Comparison of ENCODE assay signal across 19 cellular contexts in the genomic region with DNA sequence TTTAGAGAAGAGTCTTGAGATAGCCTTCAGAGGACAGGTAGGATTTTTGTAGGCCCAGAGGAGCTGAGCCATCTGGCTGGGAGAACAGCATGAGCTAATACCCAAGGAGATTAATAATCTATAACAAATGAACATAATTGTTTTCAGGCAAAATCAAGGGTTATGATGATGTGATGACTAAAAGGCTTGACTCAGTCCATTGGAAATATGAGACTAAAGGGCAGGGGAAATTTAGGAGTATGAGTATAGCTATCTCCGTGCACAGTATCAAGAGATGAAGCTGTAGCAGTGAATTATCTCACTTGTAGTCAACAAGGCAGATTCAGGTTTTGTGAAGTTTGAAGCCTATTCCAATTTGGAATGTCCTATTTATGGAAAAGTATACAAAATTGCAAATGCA. TPM values are rescaled to one million over a fixed set of nuclear protein-coding genes. Genes with fewer than 3 reads are reported as not detected.
DNase-seq lines count a peak whose midpoint lies in the region; ATAC-seq and TF ChIP-seq lines count a peak whose summit lies in the region.
"Had no signal": no experiment of that assay in that cellular context is flagged by ENCODE, and none has a peak within 500 bp of the region (broad histone marks: within the 10 kb centered on the region; RNA-seq: fewer than 3 reads in every experiment).

No MANE protein-coding gene starts in this region.

- H2BK20ac ChIP-seq in IMR-90 (ENCODE audit: low read depth, low read length): no peak overlapping the region

- H3K56ac ChIP-seq in IMR-90 (ENCODE audit: extremely low read depth, insufficient read depth, low read length): no peak overlapping the region

- H3K9me1 ChIP-seq in IMR-90 (ENCODE audit: insufficient read depth, low read length): peaks cover 4% of the 10 kb centered on the region; the same call in 1 of the 2 replicates

- TF ChIP-seq CTCF in IMR-90 (conservative IDR thresholded peaks at IDR 0.05; ENCODE audit: low read depth, low read length) (no peak), fibroblast of mammary gland (conservative IDR thresholded peaks at IDR 0.05; ENCODE audit: control insufficient read depth, insufficient read depth, low read depth, low read length) (no peak)

- DNase-seq in GM23248 (peak; percentile 26), IMR-90 (peak; percentile 48), fibroblast of mammary gland (ENCODE audit: low read depth) (peak; percentile 48), NCI-H1048 (lab: John Stamatoyannopoulos, UW) (no peak), NCI-H82 (lab: John Stamatoyannopoulos, UW) (no peak)
- DNase-seq: 8988T; ACHN; AML-193; BE2C; CD4-positive, alpha-beta T cell; CD8-positive, alpha-beta memory T cell; DMS 273 treated with DMSO at 0.1 percent for 48 hours; DMS79 treated with DMSO at 0.1 percent for 48 hours; GF-D8; H7 had no signal

- H4K8ac ChIP-seq in IMR-90 (ENCODE audit: low read depth in 2 of 2, low read length in 2 of 2): no peak overlapping the region

- in situ Hi-C loops in GM23248 (cut with MboI): no loop called here
- in situ Hi-C loops in IMR-90 (cut with MboI; ENCODE audit: low sequenced_read_pairs): no loop called here

- H3K79me2 ChIP-seq in GM23248 (ENCODE audit: insufficient read depth): no peaks in the 10 kb centered on the region

- no peak overlapping the region for H2BK5ac ChIP-seq in IMR-90 (ENCODE audit: low read depth, low read length, poor library complexity, severe bottlenecking)

- no peaks in the 10 kb centered on the region for H3F3A ChIP-seq in GM23248 (ENCODE audit: insufficient read depth)

- POLR2A ChIA-PET in IMR-90 (lab: Charles Lee; ENCODE audit: unreplicated experiment): no interaction called here

- CTCF ChIA-PET in IMR-90 (lab: Yijun Ruan, JAX): interaction anchor here (1.0 kb wide), 1 partner anchor 9 kb away, joined by 4 read pairs; no protein-coding TSS in a partner anchor

- no peak overlapping the region for H2BK15ac ChIP-seq in IMR-90 (ENCODE audit: low read depth, low read length)

- no peak overlapping the region for H3K4ac ChIP-seq in IMR-90 (ENCODE audit: low read depth, low read length)

- H3K4me3 ChIP-seq in GM23248 (no peak overlapping the region), IMR-90 (ENCODE audit: insufficient read depth, low read depth, low read length) (no peak overlapping the region), fibroblast of mammary gland (ENCODE audit: control insufficient read depth, low read depth, low read length) (no peak overlapping the region)
- H3K4me3 ChIP-seq: A549; BLaER1 treated with 17β-estradiol and CSF1 and Interleukin-3, amounts not matched to agents 10 nM and 100 nM had no signal

- no peaks in the 10 kb centered on the region for H3K27me3 ChIP-seq in GM23248 (replicated peaks; ENCODE audit: insufficient read depth)
- no peaks in the 10 kb centered on the region for H3K27me3 ChIP-seq in IMR-90 (ENCODE audit: control insufficient read depth, insufficient read depth, low read length)
- H3K27me3 ChIP-seq: BE2C; BLaER1 treated with 17β-estradiol and CSF1 and Interleukin-3, amounts not matched to agents 10 nM and 100 nM had no signal

- 71 to 77% methylated on average over 1 of the region's 1 CpG for whole genome bisulfite sequencing in GM23248 (ENCODE audit: low coverage in 1 of 2, low lambda C conversion rate in 2 of 2, missing lambda C conversion rate in 2 of 2), 2 experiments
- WGBS in IMR-90 (ENCODE audit: extremely low coverage in 2 of 2, insufficient read length in 1 of 2), 2 experiments: no CpG with 5 or more reads among the region's 1 CpG

- H3K14ac ChIP-seq in IMR-90 (replicated peaks; ENCODE audit: low read depth, low read length): 0 out of 2 replicates have a peak overlapping the region, but pooled peaks have one; percentile 11

- H2AK9ac ChIP-seq in IMR-90 (replicated peaks; ENCODE audit: low read depth, low read length, poor library complexity): no peak overlapping the region

- intact Hi-C loops in IMR-90 (cut with micrococcal nuclease): loop anchor here (5.0 kb wide), 1 partner anchor 278 kb away; no protein-coding TSS in a partner anchor

- TF ChIP-seq POLR2A in IMR-90 (IDR thresholded peaks at IDR 0.05; ENCODE audit: low read depth, low read length): no peak

- no peak overlapping the region for H4K91ac ChIP-seq in IMR-90 (ENCODE audit: insufficient read depth, low read depth, low read length)

- H4K5ac ChIP-seq in IMR-90 (ENCODE audit: low read depth, low read length): no peak overlapping the region

- no peak overlapping the region for H3K23ac ChIP-seq in IMR-90 (ENCODE audit: low read depth, low read length)

- ATAC-seq in IMR-90 (ENCODE audit: low read depth) (no peak), HG03342 (IDR thresholded peaks at IDR 0.05; ENCODE audit: unreplicated experiment) (no peak)
- ATAC-seq: A549, HCT116 had no signal

- H3K18ac ChIP-seq in IMR-90 (ENCODE audit: low read depth, low read length): no peak overlapping the region

- H3K4me2 ChIP-seq in GM23248 (ENCODE audit: unreplicated experiment) (no peak overlapping the region), IMR-90 (ENCODE audit: low read depth, low read length) (no peak overlapping the region)
- H3K4me2 ChIP-seq: A549; BLaER1 treated with 17β-estradiol and CSF1 and Interleukin-3, amounts not matched to agents 10 nM and 100 nM had no signal

- dilution Hi-C loops in IMR-90 (cut with HindIII; ENCODE audit: low sequenced_read_pairs, unreplicated experiment): no loop called here

- H2AFZ ChIP-seq in GM23248 (no peak overlapping the region), IMR-90 (replicated peaks; ENCODE audit: low read length, poor library complexity) (no peak overlapping the region)

- H3K9ac ChIP-seq in GM23248: no peak overlapping the region
- H3K9ac ChIP-seq in IMR-90 (ENCODE audit: low read depth, low read length): no peak overlapping the region
- H3K9ac ChIP-seq: BLaER1 treated with 17β-estradiol and CSF1 and Interleukin-3, amounts not matched to agents 10 nM and 100 nM had no signal

- no peaks in the 10 kb centered on the region for H3K79me1 ChIP-seq in IMR-90 (ENCODE audit: low read depth in 1 of 2, low read length in 2 of 2)

- H2BK120ac ChIP-seq in IMR-90 (ENCODE audit: low read depth, low read length): no peak overlapping the region

- H2AK5ac ChIP-seq in IMR-90 (ENCODE audit: low read depth, low read length): no peak overlapping the region

- H3K9me2 ChIP-seq in GM23248 (ENCODE audit: insufficient read depth): no peaks in the 10 kb centered on the region

- H3K27ac ChIP-seq in GM23248: no peak overlapping the region
- H3K27ac ChIP-seq in IMR-90 (ENCODE audit: insufficient read depth, low read length): no peak overlapping the region
- H3K27ac ChIP-seq: A549; BLaER1 treated with 17β-estradiol and CSF1 and Interleukin-3, amounts not matched to agents 10 nM and 100 nM had no signal

- no peaks in the 10 kb centered on the region for H4K20me1 ChIP-seq in GM23248 (ENCODE audit: insufficient read depth)
- H4K20me1 ChIP-seq in IMR-90 (ENCODE audit: insufficient read depth, low read length): no peaks in the 10 kb centered on the region
- H4K20me1 ChIP-seq: BLaER1 treated with 17β-estradiol and CSF1 and Interleukin-3, amounts not matched to agents 10 nM and 100 nM had no signal

- no TSS peak for BruUV-seq in IMR-90 (replicated peaks; lab: Mats Ljungman, UMichigan)

- no peaks in the 10 kb centered on the region for H3K4me1 ChIP-seq in GM23248 (ENCODE audit: insufficient read depth)
- H3K4me1 ChIP-seq in IMR-90 (ENCODE audit: control insufficient read depth, insufficient read depth, low read length): no peaks in the 10 kb centered on the region
- H3K4me1 ChIP-seq: A549; BE2C; BLaER1 treated with 17β-estradiol and CSF1 and Interleukin-3, amounts not matched to agents 10 nM and 100 nM had no signal

- H3K36me3 ChIP-seq in GM23248 (ENCODE audit: low read depth) (no peaks in the 10 kb centered on the region), IMR-90 (ENCODE audit: control insufficient read depth, insufficient read depth, low read length) (no peaks in the 10 kb centered on the region)
- H3K36me3 ChIP-seq: BE2C; BLaER1 treated with 17β-estradiol and CSF1 and Interleukin-3, amounts not matched to agents 10 nM and 100 nM had no signal

- no peak for TF ChIP-seq RAD21 in IMR-90 (IDR thresholded peaks at IDR 0.05; ENCODE audit: low read length)

- H3K9me3 ChIP-seq in GM23248 (ENCODE audit: low read depth): no peaks in the 10 kb centered on the region
- H3K9me3 ChIP-seq in IMR-90 (ENCODE audit: control insufficient read depth, insufficient read depth, low read length): no peaks in the 10 kb centered on the region
- H3K9me3 ChIP-seq: A549; BE2C; BLaER1 treated with 17β-estradiol and CSF1 and Interleukin-3, amounts not matched to agents 10 nM and 100 nM had no signal

TF ChIP-seq in IMR-90, 13 proteins besides CTCF, POLR2A, EP300 and RAD21 (continues in another document):
- TF ChIP-seq MXI1 (IDR thresholded peaks at IDR 0.05; ENCODE audit: borderline replicate concordance, low read depth, low read length): no peak
- TF ChIP-seq MAZ (IDR thresholded peaks at IDR 0.05; ENCODE audit: borderline replicate concordance, low read depth, low read length): no peak
- no peak for TF ChIP-seq NFE2L2 (IDR thresholded peaks at IDR 0.05; ENCODE audit: low read depth, low read length)
- no peak for TF ChIP-seq SMC3 (IDR thresholded peaks at IDR 0.05; ENCODE audit: low read depth, low read length)
- no peak for TF ChIP-seq RCOR1 (IDR thresholded peaks at IDR 0.05; ENCODE audit: insufficient replicate concordance, low read length)
- TF ChIP-seq, protein P1, sequence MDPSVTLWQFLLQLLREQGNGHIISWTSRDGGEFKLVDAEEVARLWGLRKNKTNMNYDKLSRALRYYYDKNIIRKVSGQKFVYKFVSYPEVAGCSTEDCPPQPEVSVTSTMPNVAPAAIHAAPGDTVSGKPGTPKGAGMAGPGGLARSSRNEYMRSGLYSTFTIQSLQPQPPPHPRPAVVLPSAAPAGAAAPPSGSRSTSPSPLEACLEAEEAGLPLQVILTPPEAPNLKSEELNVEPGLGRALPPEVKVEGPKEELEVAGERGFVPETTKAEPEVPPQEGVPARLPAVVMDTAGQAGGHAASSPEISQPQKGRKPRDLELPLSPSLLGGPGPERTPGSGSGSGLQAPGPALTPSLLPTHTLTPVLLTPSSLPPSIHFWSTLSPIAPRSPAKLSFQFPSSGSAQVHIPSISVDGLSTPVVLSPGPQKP (IDR thresholded peaks at IDR 0.05; ENCODE audit: borderline replicate concordance, low read depth, low read length): no peak
- TF ChIP-seq CHD1 (IDR thresholded peaks at IDR 0.05; ENCODE audit: low read depth, low read length): no peak
- TF ChIP-seq RFX5 (IDR thresholded peaks at IDR 0.05; ENCODE audit: low read depth, low read length): no peak

RNA-seq across cellular contexts. Expression of a gene that starts 40.1 kb away (rescaled TPM):
- total RNA-seq in GM23248 (2014; rRNA removed; shearing (Covaris generic)): 16.9 and 19.9 TPM in 2 replicates
- polyA plus RNA-seq in GM23248 (2016; fragmentation: Nextera tagmentation; extraction: Ambion mirVana) (7.6 and 7.9 TPM in 2 replicates), IMR-90 (2012; rRNA removed) (5.4 and 7.2 TPM in 2 replicates)
- total RNA-seq in IMR-90 (2012; rRNA removed): 18.6 and 22.5 TPM in 2 replicates
- polyA plus RNA-seq in IMR-90 (2012; cell fraction: cytosol; rRNA removed): 1.7 and 3.9 TPM in 2 replicates
- polyA plus RNA-seq in IMR-90 (2012; cell fraction: nucleus; rRNA removed; ENCODE audit: low replicate concordance): 0.94 and 2.2 TPM in 2 replicates

Comparison
In these comparisons a context has a peak if more than half of its experiments do, and no peak if none do; other contexts are left out.
1. DNase-seq: peak in GM23248 (single experiment), IMR-90 (single experiment) and fibroblast of mammary gland (single experiment); none in NCI-H1048 (single experiment) and NCI-H82 (single experiment).